Comparison of ENCODE assay signal across 18 cellular contexts in genomic region chr6:138229663-138230194, GRCh38. TPM values are rescaled to one million over a fixed set of nuclear protein-coding genes. Genes with fewer than 3 reads are reported as not detected.
A peak's percentile ranks its signal among the peaks of the same experiment; 100 is the strongest.
DNase-seq lines count a peak whose midpoint lies in the region; ATAC-seq and TF ChIP-seq lines count a peak whose summit lies in the region.
"Had no signal": no experiment of that assay in that cellular context is flagged by ENCODE, and none has a peak within 500 bp of the region (broad histone marks: within the 10 kb centered on the region; RNA-seq: fewer than 3 reads in every experiment).

No MANE protein-coding gene starts in this region.

- no peak for TF ChIP-seq CTCF in PC-3 (conservative IDR thresholded peaks at IDR 0.05; ENCODE audit: low read depth, low read length)
- no peak for TF ChIP-seq CTCF in Peyer's patch (IDR thresholded peaks at IDR 0.05)

- CTCF ChIA-PET in PC-3 (lab: Charles Lee) = no interaction called here
- CTCF ChIA-PET in activated naive CD4-positive, alpha-beta T cell treated with anti-CD3 and anti-CD28 coated beads, Interleukin-2, amount 10 ng/mL, durations not matched to agents 7 days and 5 days (lab: Charles Lee) = interaction anchor here (1.0 kb wide), 1 partner anchor 8 kb away, joined by 4 read pairs; no protein-coding TSS in a partner anchor

- H3K27ac ChIP-seq in PC-3 (ENCODE audit: low read length) (peak overlapping the region; percentile 97), neuronal stem cell (replicated peaks; ENCODE audit: low read length) (no peak overlapping the region), Peyer's patch (no peak overlapping the region)
- H3K27ac ChIP-seq: BLaER1 had no signal

- H4K20me1 ChIP-seq in PC-3 (ENCODE audit: low read length) = no peaks in the 10 kb centered on the region
- H4K20me1 ChIP-seq: BLaER1 had no signal

- no peak overlapping the region for H2AK5ac ChIP-seq in neuronal stem cell (ENCODE audit: low read depth, low read length)

- ATAC-seq in PC-3 = no peak
- ATAC-seq: K562, SK-N-SH treated with all-trans-retinoic acid at 6 μM for 48 hours had no signal

- H2BK120ac ChIP-seq in neuronal stem cell (ENCODE audit: low read depth, low read length) = no peak overlapping the region

- H3K4me2 ChIP-seq in PC-3 (ENCODE audit: low read length) = no peak overlapping the region
- H3K4me2 ChIP-seq in neuronal stem cell (ENCODE audit: insufficient read depth, low read length, poor library complexity, severe bottlenecking) = no peak overlapping the region
- H3K4me2 ChIP-seq: BLaER1 had no signal

- H2AFZ ChIP-seq in PC-3 (ENCODE audit: low read length) (no peak overlapping the region), neuronal stem cell (ENCODE audit: low read length) (no peak overlapping the region)

- intact Hi-C loops in PC-3 (cut with micrococcal nuclease) = no loop called here

- no peaks in the 10 kb centered on the region for H3F3A ChIP-seq in PC-3 (ENCODE audit: low read length, unreplicated experiment)

- POLR2A ChIA-PET in PC-3 (lab: Charles Lee; ENCODE audit: unreplicated experiment) = no interaction called here

- H3K27me3 ChIP-seq in PC-3 (ENCODE audit: low read length) = no peaks in the 10 kb centered on the region
- peaks cover 0 to 3% (median 0%) of the 10 kb centered on the region in 3 experiments for H3K27me3 ChIP-seq in neuronal stem cell (ENCODE audit: control insufficient read depth in 3 of 3, insufficient read depth in 3 of 3, low read depth in 1 of 3, low read length in 3 of 3)
- no peaks in the 10 kb centered on the region for H3K27me3 ChIP-seq in Peyer's patch
- H3K27me3 ChIP-seq: BLaER1 had no signal

- H3K18ac ChIP-seq in neuronal stem cell (ENCODE audit: low read length) = no peak overlapping the region

- H3K9me3 ChIP-seq in PC-3 (ENCODE audit: low read length) (no peaks in the 10 kb centered on the region), neuronal stem cell (replicated peaks in 1 of 2; ENCODE audit: control insufficient read depth in 2 of 2, insufficient read depth in 1 of 2, low read depth in 1 of 2, low read length in 2 of 2) (no peaks in the 10 kb centered on the region), Peyer's patch (no peaks in the 10 kb centered on the region)
- H3K9me3 ChIP-seq: BLaER1 had no signal

- H3K9ac ChIP-seq in PC-3 (ENCODE audit: low read length) (no peak overlapping the region), neuronal stem cell (ENCODE audit: low read depth, low read length, poor library complexity) (no peak overlapping the region)
- H3K9ac ChIP-seq: BLaER1 had no signal

- no peak overlapping the region for H4K91ac ChIP-seq in neuronal stem cell (ENCODE audit: low read depth, low read length, poor library complexity)

- H3K4ac ChIP-seq in neuronal stem cell (ENCODE audit: low read length) = no peak overlapping the region

- no peaks in the 10 kb centered on the region for H3K36me3 ChIP-seq in PC-3 (ENCODE audit: low read depth, low read length)
- no peaks in the 10 kb centered on the region for H3K36me3 ChIP-seq in neuronal stem cell (replicated peaks in 1 of 2; ENCODE audit: control insufficient read depth in 2 of 2, insufficient read depth in 2 of 2, low read length in 2 of 2)
- no peaks in the 10 kb centered on the region for H3K36me3 ChIP-seq in Peyer's patch
- H3K36me3 ChIP-seq: BLaER1 had no signal

- no peaks in the 10 kb centered on the region for H3K9me2 ChIP-seq in PC-3 (replicated peaks; ENCODE audit: low read length)

- no peak overlapping the region for H2BK5ac ChIP-seq in neuronal stem cell (ENCODE audit: low read length)

- H2BK15ac ChIP-seq in neuronal stem cell (ENCODE audit: low read length) = no peak overlapping the region

- H2BK12ac ChIP-seq in neuronal stem cell (ENCODE audit: low read length) = no peak overlapping the region

- DNase-seq in NCI-H1417 (lab: John Stamatoyannopoulos, UW) (peak in 2 of 3 experiments; percentile 19 to 50), NCI-H1417 treated with DMSO at 0.1 percent for 48 hours (lab: John Stamatoyannopoulos, UW) (no peak), DMS79 (lab: John Stamatoyannopoulos, UW) (peak; percentile 34), PC-3 (no peak), neuronal stem cell (ENCODE audit: low spot score) (no peak), Peyer's patch (no peak)
- DNase-seq in activated CD4-positive, CD25-positive, alpha-beta regulatory T cell treated with anti-CD3 and anti-CD28 coated beads, Interleukin-2, amount 50 U/mL, for 72 hours = no peak
- DNase-seq in activated naive CD4-positive, alpha-beta T cell treated with anti-CD3 and anti-CD28 coated beads, Interleukin-2, amount 10 ng/mL, durations not matched to agents 7 days and 5 days = no peak
- DNase-seq: EL, GOT3, MV-4-11, NCI-H1436, NCI-H345, SHP77 had no signal

- no peaks in the 10 kb centered on the region for H3K4me1 Mint-ChIP-seq in activated naive CD4-positive, alpha-beta T cell treated with anti-CD3 and anti-CD28 coated beads, Interleukin-2, amount 10 ng/mL, durations not matched to agents 7 days and 5 days

- H3K14ac ChIP-seq in neuronal stem cell (ENCODE audit: low read length) = no peak overlapping the region

- no peaks in the 10 kb centered on the region for H3K79me2 ChIP-seq in PC-3 (ENCODE audit: low read length)

- no CpG with 5 or more reads among the region's 11 CpGs for WGBS in neuronal stem cell (ENCODE audit: extremely low coverage in 2 of 2, insufficient read length in 2 of 2, insufficient replicate concordance in 1 of 2), 2 donors

- H3K9me3 Mint-ChIP-seq in activated naive CD4-positive, alpha-beta T cell treated with anti-CD3 and anti-CD28 coated beads, Interleukin-2, amount 10 ng/mL, durations not matched to agents 7 days and 5 days = no peaks in the 10 kb centered on the region

- no peak overlapping the region for H3K4me3 Mint-ChIP-seq in activated naive CD4-positive, alpha-beta T cell treated with anti-CD3 and anti-CD28 coated beads, Interleukin-2, amount 10 ng/mL, durations not matched to agents 7 days and 5 days

- H3K79me1 ChIP-seq in neuronal stem cell (ENCODE audit: low read depth, low read length) = no peaks in the 10 kb centered on the region

- H3K27ac Mint-ChIP-seq in activated naive CD4-positive, alpha-beta T cell treated with anti-CD3 and anti-CD28 coated beads, Interleukin-2, amount 10 ng/mL, durations not matched to agents 7 days and 5 days = no peak overlapping the region

- H4K8ac ChIP-seq in neuronal stem cell (ENCODE audit: low read depth, low read length) = peak overlapping the region; percentile 29

- no peaks in the 10 kb centered on the region for H3K36me3 Mint-ChIP-seq in activated naive CD4-positive, alpha-beta T cell treated with anti-CD3 and anti-CD28 coated beads, Interleukin-2, amount 10 ng/mL, durations not matched to agents 7 days and 5 days

- TF ChIP-seq POLR2A in Peyer's patch (IDR thresholded peaks at IDR 0.05) = no peak

- H3K23ac ChIP-seq in neuronal stem cell (ENCODE audit: low read depth, low read length, poor library complexity) = no peak overlapping the region

- BruUV-seq in PC-3 (replicated peaks; lab: Mats Ljungman, UMichigan) = no TSS peak

- H3K27me3 Mint-ChIP-seq in activated naive CD4-positive, alpha-beta T cell treated with anti-CD3 and anti-CD28 coated beads, Interleukin-2, amount 10 ng/mL, durations not matched to agents 7 days and 5 days = peaks cover 8% of the 10 kb centered on the region

- H3K4me3 ChIP-seq in PC-3 (ENCODE audit: low read length) (no peak overlapping the region), neuronal stem cell (ENCODE audit: low read length in 2 of 2) (no peak overlapping the region), Peyer's patch (no peak overlapping the region)
- H3K4me3 ChIP-seq: BLaER1, K562 had no signal

- H3K4me1 ChIP-seq in PC-3 (ENCODE audit: insufficient read depth, low read length) (peaks cover 62% of the 10 kb centered on the region), neuronal stem cell (ENCODE audit: control insufficient read depth in 2 of 2, insufficient read depth in 1 of 2, low read depth in 1 of 2, low read length in 2 of 2) (peaks cover 0 to 7% of the 10 kb centered on the region in 2 donors), Peyer's patch (no peaks in the 10 kb centered on the region)

RNA-seq across cellular contexts. Expression of gene PBOV1, which starts 11.4 kb away (rescaled TPM):
- total RNA-seq in PC-3 (2014; rRNA removed) (not detected in 2 replicates), Peyer's patch (not detected)
- polyA plus RNA-seq in neuronal stem cell (2013, experiment 1 of 2) = not detected
- polyA plus RNA-seq in neuronal stem cell (2013, experiment 2 of 2) = not detected
- total RNA-seq: A172, K562 had no signal
- polyA plus RNA-seq: K562 had no signal

Comparison
In these comparisons a context has a peak if more than half of its experiments do, and no peak if none do; other contexts are left out.
1. DNase-seq: peak in NCI-H1417 (2 of 3) and DMS79 (single experiment); none in NCI-H1417 treated with DMSO at 0.1 percent for 48 hours (single experiment), PC-3 (single experiment), neuronal stem cell (single experiment), activated CD4-positive, CD25-positive, alpha-beta regulatory T cell treated with anti-CD3 and anti-CD28 coated beads, Interleukin-2, amount 50 U/mL, for 72 hours (single experiment), activated naive CD4-positive, alpha-beta T cell treated with anti-CD3 and anti-CD28 coated beads, Interleukin-2, amount 10 ng/mL, durations not matched to agents 7 days and 5 days (single experiment) and Peyer's patch (0 of 3).